ENCODE assay signal across 2 cellular contexts in the genomic region with DNA sequence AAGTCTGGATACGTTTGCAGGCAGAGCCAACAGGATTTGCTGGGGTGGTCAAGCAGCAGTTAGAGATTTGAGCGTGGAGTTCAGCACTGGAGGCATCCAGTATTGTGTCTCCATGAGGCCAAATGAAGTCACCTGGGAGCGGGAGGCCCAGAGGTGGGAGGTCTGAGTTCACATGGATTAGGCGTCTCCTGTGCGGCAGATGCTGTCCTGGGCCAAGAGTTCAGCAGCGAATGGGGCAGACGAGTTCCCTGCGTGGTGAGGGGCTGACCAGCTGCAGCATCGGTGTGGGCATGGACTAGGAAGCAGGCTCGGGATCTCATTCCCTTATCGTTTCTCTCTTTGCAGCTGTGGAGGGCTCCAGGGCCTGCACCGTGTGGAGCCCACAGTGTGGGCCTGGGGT.
TF ChIP-seq lines count a peak whose summit lies in the region.

No MANE protein-coding gene starts in this region.

TF ChIP-seq in GM23338, 12 proteins besides CTCF, POLR2A, EP300 and RAD21:
- no peak for TF ChIP-seq JUNB (IDR thresholded peaks at IDR 0.05; ENCODE audit: unreplicated experiment)
- no peak for TF ChIP-seq EZH2 (IDR thresholded peaks at IDR 0.05; ENCODE audit: low read depth, unreplicated experiment)
- no peak for TF ChIP-seq STAT1 (IDR thresholded peaks at IDR 0.05; ENCODE audit: unreplicated experiment)
- TF ChIP-seq ZNF114 (CRISPR knock-in tag; IDR thresholded peaks at IDR 0.05): no peak
- TF ChIP-seq, protein P1, sequence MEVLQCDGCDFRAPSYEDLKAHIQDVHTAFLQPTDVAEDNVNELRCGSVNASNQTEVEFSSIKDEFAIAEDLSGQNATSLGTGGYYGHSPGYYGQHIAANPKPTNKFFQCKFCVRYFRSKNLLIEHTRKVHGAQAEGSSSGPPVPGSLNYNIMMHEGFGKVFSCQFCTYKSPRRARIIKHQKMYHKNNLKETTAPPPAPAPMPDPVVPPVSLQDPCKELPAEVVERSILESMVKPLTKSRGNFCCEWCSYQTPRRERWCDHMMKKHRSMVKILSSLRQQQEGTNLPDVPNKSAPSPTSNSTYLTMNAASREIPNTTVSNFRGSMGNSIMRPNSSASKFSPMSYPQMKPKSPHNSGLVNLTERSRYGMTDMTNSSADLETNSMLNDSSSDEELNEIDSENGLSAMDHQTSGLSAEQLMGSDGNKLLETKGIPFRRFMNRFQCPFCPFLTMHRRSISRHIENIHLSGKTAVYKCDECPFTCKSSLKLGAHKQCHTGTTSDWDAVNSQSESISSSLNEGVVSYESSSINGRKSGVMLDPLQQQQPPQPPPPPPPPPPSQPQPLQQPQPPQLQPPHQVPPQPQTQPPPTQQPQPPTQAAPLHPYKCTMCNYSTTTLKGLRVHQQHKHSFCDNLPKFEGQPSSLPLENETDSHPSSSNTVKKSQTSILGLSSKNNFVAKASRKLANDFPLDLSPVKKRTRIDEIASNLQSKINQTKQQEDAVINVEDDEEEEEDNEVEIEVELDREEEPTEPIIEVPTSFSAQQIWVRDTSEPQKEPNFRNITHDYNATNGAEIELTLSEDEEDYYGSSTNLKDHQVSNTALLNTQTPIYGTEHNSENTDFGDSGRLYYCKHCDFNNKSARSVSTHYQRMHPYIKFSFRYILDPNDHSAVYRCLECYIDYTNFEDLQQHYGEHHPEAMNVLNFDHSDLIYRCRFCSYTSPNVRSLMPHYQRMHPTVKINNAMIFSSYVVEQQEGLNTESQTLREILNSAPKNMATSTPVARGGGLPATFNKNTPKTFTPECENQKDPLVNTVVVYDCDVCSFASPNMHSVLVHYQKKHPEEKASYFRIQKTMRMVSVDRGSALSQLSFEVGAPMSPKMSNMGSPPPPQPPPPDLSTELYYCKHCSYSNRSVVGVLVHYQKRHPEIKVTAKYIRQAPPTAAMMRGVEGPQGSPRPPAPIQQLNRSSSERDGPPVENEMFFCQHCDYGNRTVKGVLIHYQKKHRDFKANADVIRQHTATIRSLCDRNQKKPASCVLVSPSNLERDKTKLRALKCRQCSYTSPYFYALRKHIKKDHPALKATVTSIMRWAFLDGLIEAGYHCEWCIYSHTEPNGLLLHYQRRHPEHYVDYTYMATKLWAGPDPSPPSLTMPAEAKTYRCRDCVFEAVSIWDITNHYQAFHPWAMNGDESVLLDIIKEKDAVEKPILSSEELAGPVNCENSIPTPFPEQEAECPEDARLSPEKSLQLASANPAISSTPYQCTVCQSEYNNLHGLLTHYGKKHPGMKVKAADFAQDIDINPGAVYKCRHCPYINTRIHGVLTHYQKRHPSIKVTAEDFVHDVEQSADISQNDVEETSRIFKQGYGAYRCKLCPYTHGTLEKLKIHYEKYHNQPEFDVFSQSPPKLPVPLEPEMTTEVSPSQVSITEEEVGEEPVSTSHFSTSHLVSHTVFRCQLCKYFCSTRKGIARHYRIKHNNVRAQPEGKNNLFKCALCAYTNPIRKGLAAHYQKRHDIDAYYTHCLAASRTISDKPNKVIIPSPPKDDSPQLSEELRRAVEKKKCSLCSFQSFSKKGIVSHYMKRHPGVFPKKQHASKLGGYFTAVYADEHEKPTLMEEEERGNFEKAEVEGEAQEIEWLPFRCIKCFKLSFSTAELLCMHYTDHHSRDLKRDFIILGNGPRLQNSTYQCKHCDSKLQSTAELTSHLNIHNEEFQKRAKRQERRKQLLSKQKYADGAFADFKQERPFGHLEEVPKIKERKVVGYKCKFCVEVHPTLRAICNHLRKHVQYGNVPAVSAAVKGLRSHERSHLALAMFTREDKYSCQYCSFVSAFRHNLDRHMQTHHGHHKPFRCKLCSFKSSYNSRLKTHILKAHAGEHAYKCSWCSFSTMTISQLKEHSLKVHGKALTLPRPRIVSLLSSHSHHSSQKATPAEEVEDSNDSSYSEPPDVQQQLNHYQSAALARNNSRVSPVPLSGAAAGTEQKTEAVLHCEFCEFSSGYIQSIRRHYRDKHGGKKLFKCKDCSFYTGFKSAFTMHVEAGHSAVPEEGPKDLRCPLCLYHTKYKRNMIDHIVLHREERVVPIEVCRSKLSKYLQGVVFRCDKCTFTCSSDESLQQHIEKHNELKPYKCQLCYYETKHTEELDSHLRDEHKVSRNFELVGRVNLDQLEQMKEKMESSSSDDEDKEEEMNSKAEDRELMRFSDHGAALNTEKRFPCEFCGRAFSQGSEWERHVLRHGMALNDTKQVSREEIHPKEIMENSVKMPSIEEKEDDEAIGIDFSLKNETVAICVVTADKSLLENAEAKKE (CRISPR knock-in tag; IDR thresholded peaks at IDR 0.05): no peak
- TF ChIP-seq ZNF331 (CRISPR knock-in tag; IDR thresholded peaks at IDR 0.05; ENCODE audit: low read depth): no peak
- TF ChIP-seq EZH2phosphoT487 (IDR thresholded peaks at IDR 0.05; ENCODE audit: unreplicated experiment): no peak
- TF ChIP-seq NANOG (IDR thresholded peaks at IDR 0.05; ENCODE audit: borderline replicate concordance): no peak

TF ChIP-seq in H1, 55 proteins besides CTCF, POLR2A, EP300 and RAD21:
- TF ChIP-seq EZH2 (IDR thresholded peaks at IDR 0.05; ENCODE audit: low read depth, low read length, severe bottlenecking) (no peak), GABPA (IDR thresholded peaks at IDR 0.05; ENCODE audit: borderline replicate concordance, insufficient read depth, low read length) (no peak), CEBPB (IDR thresholded peaks at IDR 0.05; ENCODE audit: low read depth, low read length) (no peak)
